Comparison of ENCODE assay signal across 16 cellular contexts in genomic region chr11:130485983-130486970, GRCh38. TPM values are rescaled to one million over a fixed set of nuclear protein-coding genes. Genes with fewer than 3 reads are reported as not detected.
A peak's percentile ranks its signal among the peaks of the same experiment; 100 is the strongest.
DNase-seq lines count a peak whose midpoint lies in the region; ATAC-seq and TF ChIP-seq lines count a peak whose summit lies in the region.
"Had no signal": no experiment of that assay in that cellular context is flagged by ENCODE, and none has a peak within 500 bp of the region (broad histone marks: within the 10 kb centered on the region; RNA-seq: fewer than 3 reads in every experiment).

No MANE protein-coding gene starts in this region.

- peaks cover 4% of the 10 kb centered on the region for H3K4me1 ChIP-seq in hepatocyte (ENCODE audit: insufficient read depth)
- H3K4me1 ChIP-seq in neural progenitor cell, result no peaks in the 10 kb centered on the region

- H3K27ac Mint-ChIP-seq in activated CD4-positive, alpha-beta T cell treated with anti-CD3 and anti-CD28 coated beads, Interleukin-2, amount 10 ng/mL, durations not matched to agents 24 days and 14 days, result no peak overlapping the region
- H3K27ac Mint-ChIP-seq in activated CD4-positive, alpha-beta T cell treated with anti-CD3 and anti-CD28 coated beads for 36 hours, result no peak overlapping the region
- H3K27ac Mint-ChIP-seq in neural progenitor cell, result peak overlapping the region; percentile 7

- H3K9me2 ChIP-seq in hepatocyte (replicated peaks; ENCODE audit: insufficient read depth), result no peaks in the 10 kb centered on the region

- no peak overlapping the region for H2AFZ ChIP-seq in hepatocyte
- no peak overlapping the region for H2AFZ ChIP-seq in neural progenitor cell (replicated peaks)

- no peak overlapping the region for H3K4me3 Mint-ChIP-seq in activated CD4-positive, alpha-beta T cell treated with anti-CD3 and anti-CD28 coated beads, Interleukin-2, amount 10 ng/mL, durations not matched to agents 24 days and 14 days
- H3K4me3 Mint-ChIP-seq in activated CD4-positive, alpha-beta T cell treated with anti-CD3 and anti-CD28 coated beads for 36 hours, result no peak overlapping the region
- no peak overlapping the region for H3K4me3 Mint-ChIP-seq in neural progenitor cell

- peaks cover 4% of the 10 kb centered on the region for H3K4me1 Mint-ChIP-seq in activated CD4-positive, alpha-beta T cell treated with anti-CD3 and anti-CD28 coated beads, Interleukin-2, amount 10 ng/mL, durations not matched to agents 24 days and 14 days
- H3K4me1 Mint-ChIP-seq in activated CD4-positive, alpha-beta T cell treated with anti-CD3 and anti-CD28 coated beads for 36 hours, result no peaks in the 10 kb centered on the region
- peaks cover 21% of the 10 kb centered on the region for H3K4me1 Mint-ChIP-seq in neural progenitor cell

- no peak for ATAC-seq in activated CD4-positive, alpha-beta T cell treated with anti-CD3 and anti-CD28 coated beads for 36 hours
- ATAC-seq in GM18505 (IDR thresholded peaks at IDR 0.05; ENCODE audit: unreplicated experiment), result no peak
- ATAC-seq: PC-3 had no signal

- H3K27me3 Mint-ChIP-seq in activated CD4-positive, alpha-beta T cell treated with anti-CD3 and anti-CD28 coated beads, Interleukin-2, amount 10 ng/mL, durations not matched to agents 24 days and 14 days, result peaks cover 6% of the 10 kb centered on the region
- H3K27me3 Mint-ChIP-seq in activated CD4-positive, alpha-beta T cell treated with anti-CD3 and anti-CD28 coated beads for 36 hours, result no peaks in the 10 kb centered on the region
- H3K27me3 Mint-ChIP-seq in neural progenitor cell (ENCODE audit: insufficient read depth, low read depth), result no peaks in the 10 kb centered on the region

- H4K20me1 ChIP-seq in hepatocyte (ENCODE audit: insufficient read depth, poor library complexity, severe bottlenecking) (no peaks in the 10 kb centered on the region), neural progenitor cell (ENCODE audit: low read depth) (no peaks in the 10 kb centered on the region)

- H3K36me3 ChIP-seq in hepatocyte (replicated peaks; ENCODE audit: insufficient read depth, low read depth) (no peaks in the 10 kb centered on the region), neural progenitor cell (no peaks in the 10 kb centered on the region)
- H3K36me3 ChIP-seq: SJSA1 had no signal

- no peaks in the 10 kb centered on the region for H3K9me3 ChIP-seq in hepatocyte (ENCODE audit: low read depth)
- no peaks in the 10 kb centered on the region for H3K9me3 ChIP-seq in neural progenitor cell (ENCODE audit: low read depth)
- H3K9me3 ChIP-seq: SJSA1 had no signal

- no peak overlapping the region for H3K9ac ChIP-seq in neural progenitor cell

- intact Hi-C loops in activated CD4-positive, alpha-beta T cell treated with anti-CD3 and anti-CD28 coated beads, Interleukin-2, amount 10 ng/mL, durations not matched to agents 24 days and 14 days (cut with micrococcal nuclease), result no loop called here
- intact Hi-C loops in activated CD4-positive, alpha-beta T cell treated with anti-CD3 and anti-CD28 coated beads for 36 hours (cut with DNase I, micrococcal nuclease), result no loop called here

- H3K9me3 Mint-ChIP-seq in activated CD4-positive, alpha-beta T cell treated with anti-CD3 and anti-CD28 coated beads, Interleukin-2, amount 10 ng/mL, durations not matched to agents 24 days and 14 days, result no peaks in the 10 kb centered on the region
- no peaks in the 10 kb centered on the region for H3K9me3 Mint-ChIP-seq in activated CD4-positive, alpha-beta T cell treated with anti-CD3 and anti-CD28 coated beads for 36 hours (ENCODE audit: low read depth)
- H3K9me3 Mint-ChIP-seq in neural progenitor cell, result peaks cover 3% of the 10 kb centered on the region

- 92% methylated on average over 34 of the region's 35 CpGs for WGBS in hepatocyte (ENCODE audit: low lambda C conversion rate, missing lambda C conversion rate)

- no peak overlapping the region for H3K4me2 ChIP-seq in hepatocyte
- no peak overlapping the region for H3K4me2 ChIP-seq in neural progenitor cell

- no peaks in the 10 kb centered on the region for H3F3A ChIP-seq in neural progenitor cell (ENCODE audit: low read depth)

- TF ChIP-seq POLR2A in GM18505 (IDR thresholded peaks at IDR 0.05; ENCODE audit: borderline replicate concordance, extremely low read depth, insufficient read depth, insufficient read length), result no peak

- POLR2A ChIA-PET in activated CD4-positive, alpha-beta T cell treated with anti-CD3 and anti-CD28 coated beads for 36 hours (lab: Charles Lee), result no interaction called here

- H3K4me3 ChIP-seq in hepatocyte, result no peak overlapping the region
- no peak overlapping the region for H3K4me3 ChIP-seq in neural progenitor cell
- H3K4me3 ChIP-seq: SJSA1 had no signal

- TF ChIP-seq CTCF in hepatocyte (IDR thresholded peaks at IDR 0.05; ENCODE audit: poor library complexity), result no peak
- TF ChIP-seq CTCF in neural progenitor cell (IDR thresholded peaks at IDR 0.05), result no peak

- H3K27me3 ChIP-seq in hepatocyte (no peaks in the 10 kb centered on the region), neural progenitor cell (no peaks in the 10 kb centered on the region)
- H3K27me3 ChIP-seq: SJSA1 had no signal

- no peaks in the 10 kb centered on the region for H3K36me3 Mint-ChIP-seq in activated CD4-positive, alpha-beta T cell treated with anti-CD3 and anti-CD28 coated beads, Interleukin-2, amount 10 ng/mL, durations not matched to agents 24 days and 14 days (ENCODE audit: low read depth)
- H3K36me3 Mint-ChIP-seq in activated CD4-positive, alpha-beta T cell treated with anti-CD3 and anti-CD28 coated beads for 36 hours (ENCODE audit: low read depth), result no peaks in the 10 kb centered on the region
- no peaks in the 10 kb centered on the region for H3K36me3 Mint-ChIP-seq in neural progenitor cell

- H3K79me2 ChIP-seq in hepatocyte (no peaks in the 10 kb centered on the region), neural progenitor cell (ENCODE audit: low read depth) (no peaks in the 10 kb centered on the region)

- peak overlapping the region; percentile 24 for H3K27ac ChIP-seq in hepatocyte
- no peak overlapping the region for H3K27ac ChIP-seq in neural progenitor cell
- H3K27ac ChIP-seq: SJSA1 had no signal

- peak; percentile 44 for DNase-seq in activated CD4-positive, alpha-beta T cell treated with anti-CD3 and anti-CD28 coated beads, Interleukin-2, amount 10 ng/mL, durations not matched to agents 24 days and 14 days
- DNase-seq in activated CD4-positive, alpha-beta T cell treated with anti-CD3 and anti-CD28 coated beads for 36 hours, result no peak
- DNase-seq in hepatocyte (ENCODE audit: low spot score), result no peak
- DNase-seq in neural progenitor cell (ENCODE audit: low spot score), result no peak
- DNase-seq in NCI-H2171 (lab: John Stamatoyannopoulos, UW), result no peak
- no peak for DNase-seq in OCI-M1 (lab: John Stamatoyannopoulos, UW)
- DNase-seq in A172 (ENCODE audit: low spot score), result no peak
- DNase-seq: 8988T; C1 segment of cervical spinal cord; KBM-7; NCI-H226; NCI-H526 treated with DMSO at 0.1 percent for 48 hours; NK-92 treated with Interleukin-12 subunit alpha and Interleukin-12 subunit beta, amount 100 ng/mL, for 24 hours; PC-3 had no signal

- CTCF ChIA-PET in activated CD4-positive, alpha-beta T cell treated with anti-CD3 and anti-CD28 coated beads for 36 hours (lab: Charles Lee), result no interaction called here

RNA-seq across cellular contexts. Expression of gene ADAMTS15, which starts 37.8 kb away (rescaled TPM):
- 0.02 TPM in 1 of 2 replicates, not detected in the other for total RNA-seq in activated CD4-positive, alpha-beta T cell treated with anti-CD3 and anti-CD28 coated beads, Interleukin-2, amount 10 ng/mL, durations not matched to agents 24 days and 14 days
- total RNA-seq in activated CD4-positive, alpha-beta T cell treated with anti-CD3 and anti-CD28 coated beads for 36 hours, result not detected
- total RNA-seq in hepatocyte (10.1 and 14.6 TPM in 2 replicates), neural progenitor cell (ENCODE audit: low replicate concordance) (0.09 and 0.25 TPM in 2 replicates)
- polyA plus RNA-seq in hepatocyte, result 4.5 and 5.4 TPM in 2 replicates
- 0.67 and 1.0 TPM in 2 replicates for total RNA-seq in A172 (2014; rRNA removed; shearing (Covaris generic))

RNA-seq across cellular contexts. Expression of gene ADAMTS8, which starts 57.9 kb away (rescaled TPM):
- total RNA-seq in activated CD4-positive, alpha-beta T cell treated with anti-CD3 and anti-CD28 coated beads, Interleukin-2, amount 10 ng/mL, durations not matched to agents 24 days and 14 days, result not detected in 2 replicates
- total RNA-seq in activated CD4-positive, alpha-beta T cell treated with anti-CD3 and anti-CD28 coated beads for 36 hours, result not detected
- total RNA-seq in hepatocyte (1.9 and 2.3 TPM in 2 replicates), neural progenitor cell (ENCODE audit: low replicate concordance) (not detected in 2 replicates)
- 1.2 and 1.7 TPM in 2 replicates for polyA plus RNA-seq in hepatocyte
- not detected in 2 replicates for total RNA-seq in A172 (2014; rRNA removed; shearing (Covaris generic))
- total RNA-seq: PC-3 had no signal
